8 cellular contexts compared by ENCODE assay signal in the genomic region with DNA sequence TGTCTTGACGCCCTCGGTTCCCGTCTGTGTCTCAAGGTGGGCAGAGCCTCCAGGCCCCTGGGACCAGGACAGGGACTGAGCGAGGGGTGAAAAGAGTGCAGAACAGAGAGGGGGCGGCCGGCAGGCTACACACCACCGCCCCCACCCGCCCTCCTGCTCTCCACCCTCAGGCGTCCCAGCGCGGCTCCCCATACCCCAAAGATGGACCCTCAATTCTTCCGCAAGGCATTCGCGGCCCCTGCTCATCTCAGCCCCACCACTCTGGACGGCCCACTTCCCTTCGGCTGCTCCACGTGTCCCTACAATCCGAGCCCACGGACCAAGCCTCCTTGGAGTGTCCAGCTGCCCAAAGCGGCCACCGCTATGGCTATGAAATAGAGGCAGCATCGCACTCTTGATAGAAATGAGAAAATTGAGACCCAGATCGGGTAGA. TPM values are rescaled to one million over a fixed set of nuclear protein-coding genes. Genes with fewer than 3 reads are reported as not detected.
DNase-seq lines count a peak whose midpoint lies in the region; ATAC-seq and TF ChIP-seq lines count a peak whose summit lies in the region.

No MANE protein-coding gene starts in this region.

- in situ Hi-C loops in G401 (cut with HindIII; ENCODE audit: low sequenced_read_pairs) (no loop called here), Panc1 (cut with HindIII; ENCODE audit: low pct_unique_long_range_greater_than_20kb, low sequenced_read_pairs) (no loop called here)

- H3K36me3 ChIP-seq in Panc1 (ENCODE audit: control insufficient read depth, insufficient read depth, low read length) (peaks cover 5% of the 10 kb centered on the region; the same call in 1 of the 2 replicates), esophagus squamous epithelium (no peaks in the 10 kb centered on the region), prostate gland (no peaks in the 10 kb centered on the region)

- H3K4me1 ChIP-seq in Panc1 (ENCODE audit: control insufficient read depth, insufficient read depth, low read length) (peaks cover 18% of the 10 kb centered on the region), esophagus squamous epithelium (peaks cover 56 to 75% (median 58%) of the 10 kb centered on the region in 3 donors), prostate gland (replicated peaks) (peaks cover 18% of the 10 kb centered on the region)

- H3K9me3 ChIP-seq in Panc1 (ENCODE audit: control insufficient read depth, insufficient read depth, low read depth, low read length) (no peaks in the 10 kb centered on the region), esophagus squamous epithelium (no peaks in the 10 kb centered on the region), prostate gland (no peaks in the 10 kb centered on the region)

- intact Hi-C loops in Panc1 (cut with micrococcal nuclease; ENCODE audit: unreplicated experiment), result no loop called here
- intact Hi-C loops in esophagus squamous epithelium (cut with DNase I), result no loop called here
- intact Hi-C loops in prostate gland (cut with DNase I), result no loop called here

- H3K27ac ChIP-seq in Panc1 (ENCODE audit: low read length), result peak overlapping the region; percentile 88
- H3K27ac ChIP-seq in esophagus squamous epithelium, result peak overlapping the region; percentile 77 to 97 (median 96)
- peak overlapping the region in 1 of 2 donors; percentile 8 for H3K27ac ChIP-seq in prostate gland

- H3K27me3 ChIP-seq in Panc1 (ENCODE audit: control insufficient read depth, insufficient read depth, low read length), result no peaks in the 10 kb centered on the region
- no peaks in the 10 kb centered on the region for H3K27me3 ChIP-seq in esophagus squamous epithelium
- H3K27me3 ChIP-seq in prostate gland (replicated peaks; ENCODE audit: insufficient read depth), result no peaks in the 10 kb centered on the region

- TF ChIP-seq POLR2A in esophagus squamous epithelium (IDR thresholded peaks at IDR 0.05) (no peak), prostate gland (IDR thresholded peaks at IDR 0.05) (no peak)

- TF ChIP-seq CTCF in Panc1 (IDR thresholded peaks at IDR 0.05) (no peak), esophagus squamous epithelium (IDR thresholded peaks at IDR 0.05) (no peak), prostate gland (IDR thresholded peaks at IDR 0.05) (no peak)

- POLR2A ChIA-PET in Panc1 (lab: Charles Lee), result no interaction called here

- BruUV-seq in Panc1 (replicated peaks; lab: Mats Ljungman, UMichigan), result TSS peak; percentile 78

- CTCF ChIA-PET in Panc1 (lab: Charles Lee), result no interaction called here

- ATAC-seq in Panc1 (no peak), GM21367 (IDR thresholded peaks at IDR 0.05; ENCODE audit: unreplicated experiment) (no peak)

- WGBS in esophagus squamous epithelium, 2 donors, result 0 to 17% methylated on average over 1 to 12 of the region's 23 CpGs
- WGBS in prostate gland, result 54% methylated on average over 23 of the region's 23 CpGs

- peak; percentile 34 for DNase-seq in G401 (ENCODE audit: low spot score)
- no peak for DNase-seq in Panc1 (ENCODE audit: low read depth, low spot score)
- DNase-seq in esophagus squamous epithelium (lab: John Stamatoyannopoulos, UW), result no peak
- no peak for DNase-seq in prostate gland (ENCODE audit: low spot score)
- DNase-seq in germinal center (ENCODE audit: low spot score), result no peak
- no peak for DNase-seq in cerebellum (ENCODE audit: low spot score)
- DNase-seq in central memory CD4-positive, alpha-beta T cell, result no peak

- H3K4me3 ChIP-seq in Panc1 (ENCODE audit: low read depth in 2 of 2, low read length in 2 of 2) (peak overlapping the region; percentile 76 to 80), esophagus squamous epithelium (peak overlapping the region; percentile 73 to 87 (median 82)), prostate gland (peak overlapping the region; percentile 66 to 67)

RNA-seq across cellular contexts. Expression of a gene that starts 1.8 kb away (rescaled TPM):
- 27.9 and 29.2 TPM in 2 replicates for total RNA-seq in G401 (2014; rRNA removed; shearing (Covaris generic))
- total RNA-seq in Panc1 (2021; ENCODE audit: unreplicated experiment) (79.3 TPM), esophagus squamous epithelium (10 to 100 TPM in 1 of 4 donors, 1 to 10 TPM in 3; 8.3 to 13.5 (median 9.1) TPM), prostate gland (10 to 100 TPM in 1 of 2 donors, 1 to 10 TPM in 1; 8.4 to 22.8 TPM), cerebellum (2.0 TPM)
- polyA plus RNA-seq in Panc1 (2012; ENCODE audit: insufficient read length), result 74.5 TPM

RNA-seq across cellular contexts. Expression of a gene that starts 13.3 kb away (rescaled TPM):
- 7.8 and 10.7 TPM in 2 replicates for total RNA-seq in G401 (2014; rRNA removed; shearing (Covaris generic))
- total RNA-seq in Panc1 (2021; ENCODE audit: unreplicated experiment) (52.1 TPM), esophagus squamous epithelium (10 to 100 TPM in 3 of 4 donors, 1 to 10 TPM in 1; 7.5 to 16.4 (median 15.4) TPM), prostate gland (10 to 100 TPM; 29.8 to 59.1 TPM), cerebellum (9.8 TPM)
- 66.2 TPM for polyA plus RNA-seq in Panc1 (2012; ENCODE audit: insufficient read length)

RNA-seq across cellular contexts. Expression of a gene that starts 23.7 kb away (rescaled TPM):
- total RNA-seq in G401 (2014; rRNA removed; shearing (Covaris generic)), result 94.4 and 130 TPM in 2 replicates
- total RNA-seq in Panc1 (2021; ENCODE audit: unreplicated experiment), result 57.1 TPM
- 92.3 TPM for polyA plus RNA-seq in Panc1 (2012; ENCODE audit: insufficient read length)
- total RNA-seq in esophagus squamous epithelium, result 10 to 100 TPM; 78.4 to 91.7 (median 82.9) TPM
- 100 to 1,000 TPM; 131 to 146 TPM for total RNA-seq in prostate gland
- total RNA-seq in cerebellum, result 37.5 TPM

RNA-seq across cellular contexts. Expression of a gene that starts 43.6 kb away (rescaled TPM):
- 8.6 and 13.5 TPM in 2 replicates for total RNA-seq in G401 (2014; rRNA removed; shearing (Covaris generic))
- total RNA-seq in Panc1 (2021; ENCODE audit: unreplicated experiment) (8.9 TPM), esophagus squamous epithelium (10 to 100 TPM in 2 of 4 donors, 1 to 10 TPM in 2; 4.7 to 20.4 (median 11.1) TPM), prostate gland (10 to 100 TPM; 17.3 to 25.1 TPM), cerebellum (4.0 TPM)
- polyA plus RNA-seq in Panc1 (2012; ENCODE audit: insufficient read length), result 8.5 TPM

RNA-seq across cellular contexts. Expression of a gene that starts 43.6 kb away (rescaled TPM):
- 45.9 and 70.6 TPM in 2 replicates for total RNA-seq in G401 (2014; rRNA removed; shearing (Covaris generic))
- total RNA-seq in Panc1 (2021; ENCODE audit: unreplicated experiment) (98.4 TPM), esophagus squamous epithelium (100 to 1,000 TPM in 1 of 4 donors, 10 to 100 TPM in 3; 49.8 to 144 (median 83.9) TPM), prostate gland (100 to 1,000 TPM; 161 to 248 TPM), cerebellum (19.6 TPM)
- polyA plus RNA-seq in Panc1 (2012; ENCODE audit: insufficient read length), result 94.3 TPM
